In the genomic region with DNA sequence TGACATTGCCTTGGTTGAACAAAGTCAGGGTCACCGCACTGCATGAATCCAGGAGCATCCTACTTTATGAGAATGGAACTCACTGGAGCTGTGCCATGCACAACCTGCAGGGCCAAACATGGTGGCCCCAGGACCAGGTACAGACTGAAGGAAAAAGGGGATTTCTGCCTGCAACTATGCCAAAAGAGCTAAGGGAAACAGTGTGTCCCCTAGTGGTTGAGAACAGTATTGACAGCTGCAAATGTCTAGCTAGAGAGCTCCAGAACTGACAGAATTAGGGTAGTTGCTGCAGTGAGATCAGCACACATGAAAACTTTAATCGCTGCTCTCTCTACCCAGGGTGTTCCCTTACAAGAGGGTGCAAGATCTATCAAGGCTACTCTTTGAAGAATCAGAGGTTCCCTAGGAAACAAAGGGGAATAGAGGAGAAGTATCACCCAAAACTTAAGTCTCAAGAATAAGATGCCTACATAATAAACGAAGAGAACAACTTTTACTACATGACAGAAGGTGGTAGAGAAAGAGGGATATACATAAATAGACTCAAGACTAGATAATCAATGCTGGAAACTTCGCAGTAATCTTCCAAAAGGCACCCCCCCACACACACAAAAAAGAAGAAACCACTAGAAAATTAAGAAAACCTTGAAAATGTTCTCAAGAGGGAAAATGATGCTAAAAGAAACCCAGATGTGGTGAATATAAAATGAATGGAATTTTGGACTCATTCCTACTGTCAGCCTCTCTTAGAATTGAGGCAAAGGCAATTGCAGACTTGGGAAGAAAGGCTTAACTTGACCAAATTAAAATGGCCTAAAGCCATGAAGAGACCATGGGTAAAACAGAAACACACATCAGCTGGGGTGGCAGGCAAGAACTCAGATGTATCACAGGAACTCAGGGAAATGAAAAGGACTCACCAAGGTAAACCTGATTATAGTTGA, we compare ENCODE assay signal across 8 cellular contexts. TPM values are rescaled to one million over a fixed set of nuclear protein-coding genes. Genes with fewer than 3 reads are reported as not detected.
DNase-seq lines count a peak whose midpoint lies in the region; ATAC-seq and TF ChIP-seq lines count a peak whose summit lies in the region.

No MANE protein-coding gene starts in this region.

- intact Hi-C loops in natural killer cell (cut with micrococcal nuclease), result no loop called here

- peak; percentile 28 for DNase-seq in activated CD4-positive, alpha-beta T cell treated with anti-CD3 and anti-CD28 coated beads, Interleukin-2, amount 10 ng/mL, durations not matched to agents 7 days and 5 days
- DNase-seq in activated CD4-positive, alpha-beta T cell treated with anti-CD3 and anti-CD28 coated beads for 1 hour, result no peak
- peak; percentile 75 for DNase-seq in OCI-M1 (lab: John Stamatoyannopoulos, UW)
- DNase-seq in coronary artery (ENCODE audit: low spot score), result no peak
- no peak for DNase-seq in natural killer cell
- DNase-seq in OCI-M2 (lab: John Stamatoyannopoulos, UW; ENCODE audit: unreplicated experiment), result no peak

- H3K27ac ChIP-seq in coronary artery, result no peak overlapping the region

- H3K36me3 Mint-ChIP-seq in activated CD4-positive, alpha-beta T cell treated with anti-CD3 and anti-CD28 coated beads, Interleukin-2, amount 10 ng/mL, durations not matched to agents 7 days and 5 days (ENCODE audit: low read depth), result no peaks in the 10 kb centered on the region
- no peaks in the 10 kb centered on the region for H3K36me3 Mint-ChIP-seq in natural killer cell

- H3K9me3 Mint-ChIP-seq in activated CD4-positive, alpha-beta T cell treated with anti-CD3 and anti-CD28 coated beads, Interleukin-2, amount 10 ng/mL, durations not matched to agents 7 days and 5 days, result no peaks in the 10 kb centered on the region
- no peaks in the 10 kb centered on the region for H3K9me3 Mint-ChIP-seq in natural killer cell

- TF ChIP-seq CTCF in coronary artery (IDR thresholded peaks at IDR 0.05) (peak; percentile 34), natural killer cell (IDR thresholded peaks at IDR 0.05) (peak; percentile 71)

- ATAC-seq in HG02610 (IDR thresholded peaks at IDR 0.05; ENCODE audit: unreplicated experiment) (peak; percentile 52), natural killer cell (peak; percentile 63 to 77 (median 68)), HG03457 (IDR thresholded peaks at IDR 0.05; ENCODE audit: unreplicated experiment) (no peak)

- no peak overlapping the region for H3K27ac Mint-ChIP-seq in activated CD4-positive, alpha-beta T cell treated with anti-CD3 and anti-CD28 coated beads, Interleukin-2, amount 10 ng/mL, durations not matched to agents 7 days and 5 days
- no peak overlapping the region for H3K27ac Mint-ChIP-seq in natural killer cell

- no peak overlapping the region for H3K4me3 ChIP-seq in coronary artery

- CTCF ChIA-PET in activated CD4-positive, alpha-beta T cell treated with anti-CD3 and anti-CD28 coated beads, Interleukin-2, amount 10 ng/mL, durations not matched to agents 7 days and 5 days (lab: Charles Lee), result interaction anchor here (0.6 to 2.2 kb wide), 11 partner anchors 11 to 191 kb away, joined by 3 to 13 read pairs (median 3); no protein-coding TSS in a partner anchor

- H3K4me3 Mint-ChIP-seq in activated CD4-positive, alpha-beta T cell treated with anti-CD3 and anti-CD28 coated beads, Interleukin-2, amount 10 ng/mL, durations not matched to agents 7 days and 5 days, result no peak overlapping the region
- H3K4me3 Mint-ChIP-seq in natural killer cell, result no peak overlapping the region

- H3K4me1 Mint-ChIP-seq in activated CD4-positive, alpha-beta T cell treated with anti-CD3 and anti-CD28 coated beads, Interleukin-2, amount 10 ng/mL, durations not matched to agents 7 days and 5 days, result peaks cover 4% of the 10 kb centered on the region
- H3K4me1 Mint-ChIP-seq in natural killer cell, result peaks cover 6 to 31% of the 10 kb centered on the region in 2 donors

- H3K27me3 Mint-ChIP-seq in activated CD4-positive, alpha-beta T cell treated with anti-CD3 and anti-CD28 coated beads, Interleukin-2, amount 10 ng/mL, durations not matched to agents 7 days and 5 days, result no peaks in the 10 kb centered on the region
- H3K27me3 Mint-ChIP-seq in natural killer cell (ENCODE audit: low read depth in 2 of 2), result no peaks in the 10 kb centered on the region

- POLR2A ChIA-PET in activated CD4-positive, alpha-beta T cell treated with anti-CD3 and anti-CD28 coated beads, Interleukin-2, amount 10 ng/mL, durations not matched to agents 7 days and 5 days (lab: Charles Lee), result no interaction called here

RNA-seq across cellular contexts. Expression of a gene that starts 43.7 kb away (rescaled TPM):
- total RNA-seq in activated CD4-positive, alpha-beta T cell treated with anti-CD3 and anti-CD28 coated beads, Interleukin-2, amount 10 ng/mL, durations not matched to agents 7 days and 5 days, result not detected
- not detected for total RNA-seq in natural killer cell

RNA-seq across cellular contexts. Expression of a gene that starts 56.2 kb away (rescaled TPM):
- 10 to 100 TPM; 18.1 to 20.3 TPM for total RNA-seq in activated CD4-positive, alpha-beta T cell treated with anti-CD3 and anti-CD28 coated beads, Interleukin-2, amount 10 ng/mL, durations not matched to agents 7 days and 5 days
- 10 to 100 TPM in 2 of 3 donors, 1 to 10 TPM in 1; 9.9 to 12.7 (median 11.0) TPM for total RNA-seq in natural killer cell

Comparison
In these comparisons a context has a peak if more than half of its experiments do, and no peak if none do; other contexts are left out.
1. DNase-seq: peak in activated CD4-positive, alpha-beta T cell treated with anti-CD3 and anti-CD28 coated beads, Interleukin-2, amount 10 ng/mL, durations not matched to agents 7 days and 5 days (single experiment) and OCI-M1 (single experiment); none in activated CD4-positive, alpha-beta T cell treated with anti-CD3 and anti-CD28 coated beads for 1 hour (single experiment), coronary artery (single experiment), natural killer cell (single experiment) and OCI-M2 (single experiment).